ENCODE assay signal across 1 cellular context in the genomic region with DNA sequence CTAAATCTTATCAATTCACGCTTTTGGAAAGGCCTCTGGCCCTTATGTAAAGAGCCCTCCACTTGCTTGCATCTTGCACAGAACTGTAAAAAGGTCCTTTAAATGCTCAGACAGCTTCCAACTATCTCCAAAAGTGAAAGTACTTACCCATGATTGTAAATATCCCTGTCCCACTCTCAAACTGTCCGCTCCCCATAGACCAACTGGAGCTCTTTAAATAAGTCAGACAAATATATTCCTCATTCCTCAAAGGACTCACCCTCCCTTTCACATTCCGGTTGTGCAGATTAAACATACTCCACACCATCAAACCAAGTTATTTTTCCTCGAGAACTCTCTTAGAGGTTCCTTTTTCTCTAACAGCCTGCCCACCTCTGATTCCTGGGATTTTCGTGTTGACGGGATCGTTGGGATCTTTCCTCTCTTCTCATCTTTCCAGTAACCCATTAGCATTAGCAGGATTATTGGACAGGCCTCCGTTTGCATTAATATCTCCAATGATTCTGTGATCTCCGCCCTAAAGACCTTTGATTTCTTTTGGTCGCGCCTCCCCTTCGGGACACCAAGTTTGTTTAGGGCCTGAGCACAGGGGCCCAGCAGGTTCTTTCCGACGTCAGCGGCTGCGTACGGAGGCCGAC.
A peak's percentile ranks its signal among the peaks of the same experiment; 100 is the strongest.
TF ChIP-seq lines count a peak whose summit lies in the region.

No MANE protein-coding gene starts in this region.

TF ChIP-seq in HepG2, 621 proteins besides CTCF, POLR2A, EP300 and RAD21 (continues in another document):
- no peak for TF ChIP-seq ZNF614 (CRISPR knock-in tag; IDR thresholded peaks at IDR 0.05; ENCODE audit: borderline replicate concordance)
- TF ChIP-seq, protein P1, sequence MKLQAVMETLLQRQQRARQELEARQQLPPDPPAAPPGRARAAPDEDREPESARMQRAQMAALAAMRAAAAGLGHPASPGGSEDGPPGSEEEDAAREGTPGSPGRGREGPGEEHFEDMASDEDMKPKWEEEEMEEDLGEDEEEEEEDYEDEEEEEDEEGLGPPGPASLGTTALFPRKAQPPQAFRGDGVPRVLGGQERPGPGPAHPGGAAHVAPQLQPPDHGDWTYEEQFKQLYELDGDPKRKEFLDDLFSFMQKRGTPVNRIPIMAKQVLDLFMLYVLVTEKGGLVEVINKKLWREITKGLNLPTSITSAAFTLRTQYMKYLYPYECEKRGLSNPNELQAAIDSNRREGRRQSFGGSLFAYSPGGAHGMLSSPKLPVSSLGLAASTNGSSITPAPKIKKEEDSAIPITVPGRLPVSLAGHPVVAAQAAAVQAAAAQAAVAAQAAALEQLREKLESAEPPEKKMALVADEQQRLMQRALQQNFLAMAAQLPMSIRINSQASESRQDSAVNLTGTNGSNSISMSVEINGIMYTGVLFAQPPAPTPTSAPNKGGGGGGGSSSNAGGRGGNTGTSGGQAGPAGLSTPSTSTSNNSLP (IDR thresholded peaks at IDR 0.05; ENCODE audit: low read depth, low read length), result peak; percentile 63
- TF ChIP-seq ZNF777 (CRISPR knock-in tag; IDR thresholded peaks at IDR 0.05), result peak; percentile 67; the same call in 1 of the 2 replicates
- no peak for TF ChIP-seq ZSCAN20 (CRISPR knock-in tag; IDR thresholded peaks at IDR 0.05; ENCODE audit: borderline replicate concordance)
- TF ChIP-seq ZKSCAN5 (CRISPR knock-in tag; IDR thresholded peaks at IDR 0.05), result no peak
- TF ChIP-seq, protein P2, sequence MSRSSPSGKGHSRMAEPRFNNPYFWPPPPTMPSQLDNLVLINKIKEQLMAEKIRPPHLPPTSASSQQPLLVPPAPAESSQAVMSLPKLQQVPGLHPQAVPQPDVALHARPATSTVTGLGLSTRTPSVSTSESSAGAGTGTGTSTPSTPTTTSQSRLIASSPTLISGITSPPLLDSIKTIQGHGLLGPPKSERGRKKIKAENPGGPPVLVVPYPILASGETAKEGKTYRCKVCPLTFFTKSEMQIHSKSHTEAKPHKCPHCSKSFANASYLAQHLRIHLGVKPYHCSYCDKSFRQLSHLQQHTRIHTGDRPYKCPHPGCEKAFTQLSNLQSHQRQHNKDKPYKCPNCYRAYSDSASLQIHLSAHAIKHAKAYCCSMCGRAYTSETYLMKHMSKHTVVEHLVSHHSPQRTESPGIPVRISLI (CRISPR knock-in tag; IDR thresholded peaks at IDR 0.05; ENCODE audit: borderline replicate concordance), result no peak
- TF ChIP-seq, protein P3, sequence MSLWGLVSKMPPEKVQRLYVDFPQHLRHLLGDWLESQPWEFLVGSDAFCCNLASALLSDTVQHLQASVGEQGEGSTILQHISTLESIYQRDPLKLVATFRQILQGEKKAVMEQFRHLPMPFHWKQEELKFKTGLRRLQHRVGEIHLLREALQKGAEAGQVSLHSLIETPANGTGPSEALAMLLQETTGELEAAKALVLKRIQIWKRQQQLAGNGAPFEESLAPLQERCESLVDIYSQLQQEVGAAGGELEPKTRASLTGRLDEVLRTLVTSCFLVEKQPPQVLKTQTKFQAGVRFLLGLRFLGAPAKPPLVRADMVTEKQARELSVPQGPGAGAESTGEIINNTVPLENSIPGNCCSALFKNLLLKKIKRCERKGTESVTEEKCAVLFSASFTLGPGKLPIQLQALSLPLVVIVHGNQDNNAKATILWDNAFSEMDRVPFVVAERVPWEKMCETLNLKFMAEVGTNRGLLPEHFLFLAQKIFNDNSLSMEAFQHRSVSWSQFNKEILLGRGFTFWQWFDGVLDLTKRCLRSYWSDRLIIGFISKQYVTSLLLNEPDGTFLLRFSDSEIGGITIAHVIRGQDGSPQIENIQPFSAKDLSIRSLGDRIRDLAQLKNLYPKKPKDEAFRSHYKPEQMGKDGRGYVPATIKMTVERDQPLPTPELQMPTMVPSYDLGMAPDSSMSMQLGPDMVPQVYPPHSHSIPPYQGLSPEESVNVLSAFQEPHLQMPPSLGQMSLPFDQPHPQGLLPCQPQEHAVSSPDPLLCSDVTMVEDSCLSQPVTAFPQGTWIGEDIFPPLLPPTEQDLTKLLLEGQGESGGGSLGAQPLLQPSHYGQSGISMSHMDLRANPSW (CRISPR knock-in tag; IDR thresholded peaks at IDR 0.05; ENCODE audit: borderline replicate concordance), result no peak
- TF ChIP-seq ZNF766 (CRISPR knock-in tag; IDR thresholded peaks at IDR 0.05; ENCODE audit: borderline replicate concordance), result no peak
- TF ChIP-seq, protein P4, sequence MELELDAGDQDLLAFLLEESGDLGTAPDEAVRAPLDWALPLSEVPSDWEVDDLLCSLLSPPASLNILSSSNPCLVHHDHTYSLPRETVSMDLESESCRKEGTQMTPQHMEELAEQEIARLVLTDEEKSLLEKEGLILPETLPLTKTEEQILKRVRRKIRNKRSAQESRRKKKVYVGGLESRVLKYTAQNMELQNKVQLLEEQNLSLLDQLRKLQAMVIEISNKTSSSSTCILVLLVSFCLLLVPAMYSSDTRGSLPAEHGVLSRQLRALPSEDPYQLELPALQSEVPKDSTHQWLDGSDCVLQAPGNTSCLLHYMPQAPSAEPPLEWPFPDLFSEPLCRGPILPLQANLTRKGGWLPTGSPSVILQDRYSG (CRISPR knock-in tag; IDR thresholded peaks at IDR 0.05), result no peak
- TF ChIP-seq, protein P5, sequence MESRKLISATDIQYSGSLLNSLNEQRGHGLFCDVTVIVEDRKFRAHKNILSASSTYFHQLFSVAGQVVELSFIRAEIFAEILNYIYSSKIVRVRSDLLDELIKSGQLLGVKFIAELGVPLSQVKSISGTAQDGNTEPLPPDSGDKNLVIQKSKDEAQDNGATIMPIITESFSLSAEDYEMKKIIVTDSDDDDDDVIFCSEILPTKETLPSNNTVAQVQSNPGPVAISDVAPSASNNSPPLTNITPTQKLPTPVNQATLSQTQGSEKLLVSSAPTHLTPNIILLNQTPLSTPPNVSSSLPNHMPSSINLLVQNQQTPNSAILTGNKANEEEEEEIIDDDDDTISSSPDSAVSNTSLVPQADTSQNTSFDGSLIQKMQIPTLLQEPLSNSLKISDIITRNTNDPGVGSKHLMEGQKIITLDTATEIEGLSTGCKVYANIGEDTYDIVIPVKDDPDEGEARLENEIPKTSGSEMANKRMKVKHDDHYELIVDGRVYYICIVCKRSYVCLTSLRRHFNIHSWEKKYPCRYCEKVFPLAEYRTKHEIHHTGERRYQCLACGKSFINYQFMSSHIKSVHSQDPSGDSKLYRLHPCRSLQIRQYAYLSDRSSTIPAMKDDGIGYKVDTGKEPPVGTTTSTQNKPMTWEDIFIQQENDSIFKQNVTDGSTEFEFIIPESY (CRISPR knock-in tag; IDR thresholded peaks at IDR 0.05), result no peak
- no peak for TF ChIP-seq SOX13 (IDR thresholded peaks at IDR 0.05)
- TF ChIP-seq SOX13 (CRISPR knock-in tag; conservative IDR thresholded peaks at IDR 0.05 in 1 of 2, IDR thresholded peaks at IDR 0.05 in 1 of 2), result 0 out of 4 replicates have a peak, but pooled peaks of 1 of the 2 experiments have one; percentile 4
- TF ChIP-seq, protein P6, sequence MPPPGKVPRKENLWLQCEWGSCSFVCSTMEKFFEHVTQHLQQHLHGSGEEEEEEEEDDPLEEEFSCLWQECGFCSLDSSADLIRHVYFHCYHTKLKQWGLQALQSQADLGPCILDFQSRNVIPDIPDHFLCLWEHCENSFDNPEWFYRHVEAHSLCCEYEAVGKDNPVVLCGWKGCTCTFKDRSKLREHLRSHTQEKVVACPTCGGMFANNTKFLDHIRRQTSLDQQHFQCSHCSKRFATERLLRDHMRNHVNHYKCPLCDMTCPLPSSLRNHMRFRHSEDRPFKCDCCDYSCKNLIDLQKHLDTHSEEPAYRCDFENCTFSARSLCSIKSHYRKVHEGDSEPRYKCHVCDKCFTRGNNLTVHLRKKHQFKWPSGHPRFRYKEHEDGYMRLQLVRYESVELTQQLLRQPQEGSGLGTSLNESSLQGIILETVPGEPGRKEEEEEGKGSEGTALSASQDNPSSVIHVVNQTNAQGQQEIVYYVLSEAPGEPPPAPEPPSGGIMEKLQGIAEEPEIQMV (CRISPR knock-in tag; IDR thresholded peaks at IDR 0.05; ENCODE audit: low read depth), result no peak
- TF ChIP-seq CEBPB (IDR thresholded peaks at IDR 0.05; ENCODE audit: borderline replicate concordance, low read depth, low read length), result no peak
- peak; percentile 77; the same call in 1 of the 2 replicates for TF ChIP-seq ZSCAN31 (CRISPR knock-in tag; IDR thresholded peaks at IDR 0.05; ENCODE audit: low read depth)
- TF ChIP-seq TAF15 (IDR thresholded peaks at IDR 0.05; ENCODE audit: low read depth, low read length, poor library complexity, severe bottlenecking), result no peak
- TF ChIP-seq NFKB2 (CRISPR knock-in tag; IDR thresholded peaks at IDR 0.05; ENCODE audit: borderline replicate concordance), result no peak
- no peak for TF ChIP-seq ZNF737 (CRISPR knock-in tag; IDR thresholded peaks at IDR 0.05; ENCODE audit: borderline replicate concordance)
- TF ChIP-seq ZNF326 (CRISPR knock-in tag; IDR thresholded peaks at IDR 0.05; ENCODE audit: borderline replicate concordance), result no peak
- TF ChIP-seq, protein P7, sequence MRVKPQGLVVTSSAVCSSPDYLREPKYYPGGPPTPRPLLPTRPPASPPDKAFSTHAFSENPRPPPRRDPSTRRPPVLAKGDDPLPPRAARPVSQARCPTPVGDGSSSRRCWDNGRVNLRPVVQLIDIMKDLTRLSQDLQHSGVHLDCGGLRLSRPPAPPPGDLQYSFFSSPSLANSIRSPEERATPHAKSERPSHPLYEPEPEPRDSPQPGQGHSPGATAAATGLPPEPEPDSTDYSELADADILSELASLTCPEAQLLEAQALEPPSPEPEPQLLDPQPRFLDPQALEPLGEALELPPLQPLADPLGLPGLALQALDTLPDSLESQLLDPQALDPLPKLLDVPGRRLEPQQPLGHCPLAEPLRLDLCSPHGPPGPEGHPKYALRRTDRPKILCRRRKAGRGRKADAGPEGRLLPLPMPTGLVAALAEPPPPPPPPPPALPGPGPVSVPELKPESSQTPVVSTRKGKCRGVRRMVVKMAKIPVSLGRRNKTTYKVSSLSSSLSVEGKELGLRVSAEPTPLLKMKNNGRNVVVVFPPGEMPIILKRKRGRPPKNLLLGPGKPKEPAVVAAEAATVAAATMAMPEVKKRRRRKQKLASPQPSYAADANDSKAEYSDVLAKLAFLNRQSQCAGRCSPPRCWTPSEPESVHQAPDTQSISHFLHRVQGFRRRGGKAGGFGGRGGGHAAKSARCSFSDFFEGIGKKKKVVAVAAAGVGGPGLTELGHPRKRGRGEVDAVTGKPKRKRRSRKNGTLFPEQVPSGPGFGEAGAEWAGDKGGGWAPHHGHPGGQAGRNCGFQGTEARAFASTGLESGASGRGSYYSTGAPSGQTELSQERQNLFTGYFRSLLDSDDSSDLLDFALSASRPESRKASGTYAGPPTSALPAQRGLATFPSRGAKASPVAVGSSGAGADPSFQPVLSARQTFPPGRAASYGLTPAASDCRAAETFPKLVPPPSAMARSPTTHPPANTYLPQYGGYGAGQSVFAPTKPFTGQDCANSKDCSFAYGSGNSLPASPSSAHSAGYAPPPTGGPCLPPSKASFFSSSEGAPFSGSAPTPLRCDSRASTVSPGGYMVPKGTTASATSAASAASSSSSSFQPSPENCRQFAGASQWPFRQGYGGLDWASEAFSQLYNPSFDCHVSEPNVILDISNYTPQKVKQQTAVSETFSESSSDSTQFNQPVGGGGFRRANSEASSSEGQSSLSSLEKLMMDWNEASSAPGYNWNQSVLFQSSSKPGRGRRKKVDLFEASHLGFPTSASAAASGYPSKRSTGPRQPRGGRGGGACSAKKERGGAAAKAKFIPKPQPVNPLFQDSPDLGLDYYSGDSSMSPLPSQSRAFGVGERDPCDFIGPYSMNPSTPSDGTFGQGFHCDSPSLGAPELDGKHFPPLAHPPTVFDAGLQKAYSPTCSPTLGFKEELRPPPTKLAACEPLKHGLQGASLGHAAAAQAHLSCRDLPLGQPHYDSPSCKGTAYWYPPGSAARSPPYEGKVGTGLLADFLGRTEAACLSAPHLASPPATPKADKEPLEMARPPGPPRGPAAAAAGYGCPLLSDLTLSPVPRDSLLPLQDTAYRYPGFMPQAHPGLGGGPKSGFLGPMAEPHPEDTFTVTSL (CRISPR knock-in tag; IDR thresholded peaks at IDR 0.05; ENCODE audit: borderline replicate concordance), result no peak
- TF ChIP-seq RARG (CRISPR knock-in tag; IDR thresholded peaks at IDR 0.05; ENCODE audit: low read depth), result no peak
- TF ChIP-seq ZNF34 (CRISPR knock-in tag; IDR thresholded peaks at IDR 0.05; ENCODE audit: borderline replicate concordance), result peak; percentile 54; the same call in 1 of the 2 replicates
- TF ChIP-seq ZNF703 (CRISPR knock-in tag; IDR thresholded peaks at IDR 0.05; ENCODE audit: borderline replicate concordance), result no peak
- no peak for TF ChIP-seq SP140L (CRISPR knock-in tag; IDR thresholded peaks at IDR 0.05; ENCODE audit: borderline replicate concordance)
- TF ChIP-seq ZNF101 (CRISPR knock-in tag; IDR thresholded peaks at IDR 0.05; ENCODE audit: borderline replicate concordance, low read depth), result no peak
- TF ChIP-seq ISX (CRISPR knock-in tag; conservative IDR thresholded peaks at IDR 0.05), result no peak
- no peak for TF ChIP-seq GZF1 (CRISPR knock-in tag; IDR thresholded peaks at IDR 0.05)
- 0 out of 2 replicates have a peak, but pooled peaks have one; percentile 13 for TF ChIP-seq MIER3 (CRISPR knock-in tag; IDR thresholded peaks at IDR 0.05; ENCODE audit: borderline replicate concordance)
- TF ChIP-seq ZNF569 (CRISPR knock-in tag; IDR thresholded peaks at IDR 0.05; ENCODE audit: borderline replicate concordance), result no peak
- TF ChIP-seq ZNF790 (CRISPR knock-in tag; IDR thresholded peaks at IDR 0.05; ENCODE audit: borderline replicate concordance), result no peak
- no peak for TF ChIP-seq ZNF224 (CRISPR knock-in tag; IDR thresholded peaks at IDR 0.05)
- no peak for TF ChIP-seq ATAD3A (CRISPR knock-in tag; IDR thresholded peaks at IDR 0.05)
- no peak for TF ChIP-seq EEA1 (CRISPR knock-in tag; IDR thresholded peaks at IDR 0.05; ENCODE audit: borderline replicate concordance)
- TF ChIP-seq SNAI1 (CRISPR knock-in tag; IDR thresholded peaks at IDR 0.05; ENCODE audit: borderline replicate concordance), result 0 out of 2 replicates have a peak, but pooled peaks have one; percentile 42
- TF ChIP-seq, protein P8, sequence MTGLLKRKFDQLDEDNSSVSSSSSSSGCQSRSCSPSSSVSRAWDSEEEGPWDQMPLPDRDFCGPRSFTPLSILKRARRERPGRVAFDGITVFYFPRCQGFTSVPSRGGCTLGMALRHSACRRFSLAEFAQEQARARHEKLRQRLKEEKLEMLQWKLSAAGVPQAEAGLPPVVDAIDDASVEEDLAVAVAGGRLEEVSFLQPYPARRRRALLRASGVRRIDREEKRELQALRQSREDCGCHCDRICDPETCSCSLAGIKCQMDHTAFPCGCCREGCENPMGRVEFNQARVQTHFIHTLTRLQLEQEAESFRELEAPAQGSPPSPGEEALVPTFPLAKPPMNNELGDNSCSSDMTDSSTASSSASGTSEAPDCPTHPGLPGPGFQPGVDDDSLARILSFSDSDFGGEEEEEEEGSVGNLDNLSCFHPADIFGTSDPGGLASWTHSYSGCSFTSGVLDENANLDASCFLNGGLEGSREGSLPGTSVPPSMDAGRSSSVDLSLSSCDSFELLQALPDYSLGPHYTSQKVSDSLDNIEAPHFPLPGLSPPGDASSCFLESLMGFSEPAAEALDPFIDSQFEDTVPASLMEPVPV (CRISPR knock-in tag; IDR thresholded peaks at IDR 0.05), result no peak
- TF ChIP-seq CENPT (CRISPR knock-in tag; IDR thresholded peaks at IDR 0.05; ENCODE audit: low read depth), result no peak
